Comparison of ENCODE assay signal across 16 cellular contexts in the genomic region with DNA sequence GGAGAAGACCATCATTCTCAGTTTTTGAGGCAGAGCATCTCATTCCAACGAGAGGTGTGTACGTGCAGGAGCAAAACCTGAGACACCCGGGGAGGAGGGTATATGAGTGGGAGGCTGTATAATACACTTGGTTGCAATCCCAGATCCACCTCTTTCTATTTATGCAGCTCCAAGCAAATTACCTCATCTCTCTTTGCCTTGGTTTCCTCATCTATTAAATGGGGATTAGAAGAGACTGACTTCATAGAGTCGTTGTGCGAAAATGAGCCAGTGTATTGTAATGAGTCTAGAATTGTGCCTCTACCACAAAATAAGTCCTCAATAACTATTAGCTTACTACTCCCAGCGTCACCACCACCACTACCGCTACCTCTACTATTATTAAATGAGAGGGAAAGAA. TPM values are rescaled to one million over a fixed set of nuclear protein-coding genes. Genes with fewer than 3 reads are reported as not detected.
DNase-seq lines count a peak whose midpoint lies in the region; ATAC-seq and TF ChIP-seq lines count a peak whose summit lies in the region.
"Had no signal": no experiment of that assay in that cellular context is flagged by ENCODE, and none has a peak within 500 bp of the region (broad histone marks: within the 10 kb centered on the region; RNA-seq: fewer than 3 reads in every experiment).

No MANE protein-coding gene starts in this region.

- H3K9me2 ChIP-seq in hepatocyte (replicated peaks; ENCODE audit: insufficient read depth), result no peaks in the 10 kb centered on the region

- peak overlapping the region; percentile 93 for H3K27ac ChIP-seq in mammary epithelial cell (ENCODE audit: insufficient read depth, low read depth, low read length)
- H3K27ac ChIP-seq in hepatocyte, result peak overlapping the region; percentile 69
- H3K27ac ChIP-seq: 22Rv1, C4-2B, HL-60 had no signal

- peak overlapping the region; percentile 59 for H3K9ac ChIP-seq in mammary epithelial cell (ENCODE audit: insufficient read depth, low read length)

- WGBS in mammary epithelial cell (ENCODE audit: low coverage, missing lambda C conversion rate), result 64% methylated on average over 7 of the region's 7 CpGs
- WGBS in hepatocyte (ENCODE audit: low lambda C conversion rate, missing lambda C conversion rate), result 95% methylated on average over 7 of the region's 7 CpGs

- H3K4me1 ChIP-seq in mammary epithelial cell (ENCODE audit: insufficient read depth, low read length), result peaks cover 33% of the 10 kb centered on the region
- H3K4me1 ChIP-seq in hepatocyte (ENCODE audit: insufficient read depth), result peaks cover 6% of the 10 kb centered on the region

- in situ Hi-C loops in mammary epithelial cell (cut with MboI; ENCODE audit: low sequenced_read_pairs in 2 of 2), result loop anchor here (5.0 to 25.0 kb wide), 3 partner anchors 153 to 350 kb away; a partner anchor contains a TSS

- DNase-seq in NCI-H82 (lab: John Stamatoyannopoulos, UW), result peak; percentile 74
- DNase-seq in NCI-H82 treated with DMSO at 0.1 percent for 48 hours (lab: John Stamatoyannopoulos, UW; ENCODE audit: unreplicated experiment), result no peak
- no peak for DNase-seq in mammary epithelial cell
- no peak for DNase-seq in hepatocyte (ENCODE audit: low spot score)
- no peak for DNase-seq in dedifferentiated amniotic fluid mesenchymal stem cell (ENCODE audit: extremely low spot score)
- no peak for DNase-seq in NCI-H526 (lab: John Stamatoyannopoulos, UW)
- DNase-seq in stimulated activated naive CD4-positive, alpha-beta T cell (lab: John Stamatoyannopoulos, UW), result no peak
- DNase-seq: NCI-H146, NCI-H2227 treated with DMSO at 0.1 percent for 48 hours, SHP77 had no signal

- dilution Hi-C loops in mammary epithelial cell (cut with HindIII; ENCODE audit: low sequenced_read_pairs), result loop anchor here (5.0 to 25.0 kb wide), 2 partner anchors 120 to 225 kb away; no protein-coding TSS in a partner anchor

- peak overlapping the region; percentile 52 for H3K4me2 ChIP-seq in mammary epithelial cell (ENCODE audit: insufficient read depth, low read depth, low read length)
- peak overlapping the region; percentile 40 for H3K4me2 ChIP-seq in hepatocyte

- H3K9me3 ChIP-seq in mammary epithelial cell (replicated peaks; ENCODE audit: insufficient read depth, low read length), result no peaks in the 10 kb centered on the region
- H3K9me3 ChIP-seq in hepatocyte (ENCODE audit: low read depth), result no peaks in the 10 kb centered on the region

- H3K27me3 ChIP-seq in mammary epithelial cell (ENCODE audit: insufficient read depth, low read length) (no peaks in the 10 kb centered on the region), hepatocyte (no peaks in the 10 kb centered on the region)

- H3K36me3 ChIP-seq in mammary epithelial cell (ENCODE audit: insufficient read depth, low read length), result no peaks in the 10 kb centered on the region
- H3K36me3 ChIP-seq in hepatocyte (replicated peaks; ENCODE audit: insufficient read depth, low read depth), result no peaks in the 10 kb centered on the region

- no peak for TF ChIP-seq CTCF in mammary epithelial cell (conservative IDR thresholded peaks at IDR 0.05 in 1 of 2, IDR thresholded peaks at IDR 0.05 in 1 of 2; ENCODE audit: extremely low read depth in 1 of 2, insufficient read depth in 1 of 2, low read depth in 1 of 2, low read length in 2 of 2)
- no peak for TF ChIP-seq CTCF in hepatocyte (IDR thresholded peaks at IDR 0.05; ENCODE audit: poor library complexity)

- H3K4me3 ChIP-seq in mammary epithelial cell (replicated peaks in 1 of 3; ENCODE audit: insufficient read depth in 1 of 3, low read depth in 2 of 3, low read length in 3 of 3) (no peak overlapping the region), hepatocyte (no peak overlapping the region)
- H3K4me3 ChIP-seq: GM12878, K562 had no signal

- CTCF ChIA-PET in mammary epithelial cell (lab: Charles Lee; ENCODE audit: low non-redundant PET), result no interaction called here

- H2AFZ ChIP-seq in mammary epithelial cell (ENCODE audit: low read depth, low read length) (peak overlapping the region; percentile 4), hepatocyte (no peak overlapping the region)

- H3K79me2 ChIP-seq in mammary epithelial cell (ENCODE audit: insufficient read depth, low read length), result peaks cover 3% of the 10 kb centered on the region
- peaks cover 2% of the 10 kb centered on the region for H3K79me2 ChIP-seq in hepatocyte

- ATAC-seq in HG02973 (IDR thresholded peaks at IDR 0.05; ENCODE audit: unreplicated experiment), result no peak
- ATAC-seq: GM12878, K562 had no signal

- intact Hi-C loops in mammary epithelial cell (cut with micrococcal nuclease), result loop anchor here (2.0 to 10.0 kb wide), 3 partner anchors 13 to 360 kb away; no protein-coding TSS in a partner anchor

- BruUV-seq in mammary epithelial cell (replicated peaks; lab: Mats Ljungman, UMichigan), result TSS peak; percentile 92

- H4K20me1 ChIP-seq in mammary epithelial cell (ENCODE audit: insufficient read depth, low read length), result no peaks in the 10 kb centered on the region
- no peaks in the 10 kb centered on the region for H4K20me1 ChIP-seq in hepatocyte (ENCODE audit: insufficient read depth, poor library complexity, severe bottlenecking)

RNA-seq across cellular contexts. Expression of a gene that starts 40.1 kb away (rescaled TPM):
- 10 to 100 TPM; 64.8 to 83.0 TPM for total RNA-seq in mammary epithelial cell
- 42.8 TPM for polyA plus RNA-seq in mammary epithelial cell
- polyA minus RNA-seq in mammary epithelial cell, result 54.5 TPM
- total RNA-seq in hepatocyte, result 66.5 and 72.0 TPM in 2 replicates
- 51.1 and 52.4 TPM in 2 replicates for polyA plus RNA-seq in hepatocyte
